1 cellular context compared by ENCODE assay signal in the genomic region with DNA sequence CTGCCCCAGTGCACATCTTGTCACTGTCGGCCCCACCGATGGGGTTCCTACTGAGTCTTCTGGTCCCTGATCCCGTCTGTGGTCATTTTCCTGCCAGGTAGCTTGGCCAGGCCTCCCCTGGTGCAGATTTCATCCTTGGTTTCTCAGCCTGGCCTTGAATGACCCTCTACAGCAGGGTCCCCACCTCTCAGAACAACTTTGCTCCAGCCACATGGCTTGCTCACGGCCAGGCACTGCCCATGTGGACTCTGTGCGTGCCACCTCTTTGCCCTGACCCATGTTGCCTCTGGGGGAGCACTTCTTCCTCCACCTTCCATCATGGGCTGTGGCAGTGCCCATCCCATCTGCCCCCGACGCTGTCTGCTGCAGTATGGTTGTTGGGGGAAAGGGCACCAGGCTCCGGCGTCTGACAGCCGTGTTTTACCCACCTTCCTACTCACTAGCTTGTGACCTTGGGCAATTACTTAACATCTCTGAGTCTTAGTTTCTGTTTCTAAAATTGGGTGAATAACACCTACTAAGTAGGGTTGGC.
TF ChIP-seq lines count a peak whose summit lies in the region.

No MANE protein-coding gene starts in this region.

TF ChIP-seq in HCT116, 20 proteins besides CTCF, POLR2A, EP300 and RAD21 (continued from another document):
- TF ChIP-seq, protein P1, sequence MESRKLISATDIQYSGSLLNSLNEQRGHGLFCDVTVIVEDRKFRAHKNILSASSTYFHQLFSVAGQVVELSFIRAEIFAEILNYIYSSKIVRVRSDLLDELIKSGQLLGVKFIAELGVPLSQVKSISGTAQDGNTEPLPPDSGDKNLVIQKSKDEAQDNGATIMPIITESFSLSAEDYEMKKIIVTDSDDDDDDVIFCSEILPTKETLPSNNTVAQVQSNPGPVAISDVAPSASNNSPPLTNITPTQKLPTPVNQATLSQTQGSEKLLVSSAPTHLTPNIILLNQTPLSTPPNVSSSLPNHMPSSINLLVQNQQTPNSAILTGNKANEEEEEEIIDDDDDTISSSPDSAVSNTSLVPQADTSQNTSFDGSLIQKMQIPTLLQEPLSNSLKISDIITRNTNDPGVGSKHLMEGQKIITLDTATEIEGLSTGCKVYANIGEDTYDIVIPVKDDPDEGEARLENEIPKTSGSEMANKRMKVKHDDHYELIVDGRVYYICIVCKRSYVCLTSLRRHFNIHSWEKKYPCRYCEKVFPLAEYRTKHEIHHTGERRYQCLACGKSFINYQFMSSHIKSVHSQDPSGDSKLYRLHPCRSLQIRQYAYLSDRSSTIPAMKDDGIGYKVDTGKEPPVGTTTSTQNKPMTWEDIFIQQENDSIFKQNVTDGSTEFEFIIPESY (IDR thresholded peaks at IDR 0.05; ENCODE audit: extremely low read depth, insufficient replicate concordance, low read length) = no peak
- no peak for TF ChIP-seq FOSL1 (IDR thresholded peaks at IDR 0.05; ENCODE audit: low read depth)
